In the genomic region with DNA sequence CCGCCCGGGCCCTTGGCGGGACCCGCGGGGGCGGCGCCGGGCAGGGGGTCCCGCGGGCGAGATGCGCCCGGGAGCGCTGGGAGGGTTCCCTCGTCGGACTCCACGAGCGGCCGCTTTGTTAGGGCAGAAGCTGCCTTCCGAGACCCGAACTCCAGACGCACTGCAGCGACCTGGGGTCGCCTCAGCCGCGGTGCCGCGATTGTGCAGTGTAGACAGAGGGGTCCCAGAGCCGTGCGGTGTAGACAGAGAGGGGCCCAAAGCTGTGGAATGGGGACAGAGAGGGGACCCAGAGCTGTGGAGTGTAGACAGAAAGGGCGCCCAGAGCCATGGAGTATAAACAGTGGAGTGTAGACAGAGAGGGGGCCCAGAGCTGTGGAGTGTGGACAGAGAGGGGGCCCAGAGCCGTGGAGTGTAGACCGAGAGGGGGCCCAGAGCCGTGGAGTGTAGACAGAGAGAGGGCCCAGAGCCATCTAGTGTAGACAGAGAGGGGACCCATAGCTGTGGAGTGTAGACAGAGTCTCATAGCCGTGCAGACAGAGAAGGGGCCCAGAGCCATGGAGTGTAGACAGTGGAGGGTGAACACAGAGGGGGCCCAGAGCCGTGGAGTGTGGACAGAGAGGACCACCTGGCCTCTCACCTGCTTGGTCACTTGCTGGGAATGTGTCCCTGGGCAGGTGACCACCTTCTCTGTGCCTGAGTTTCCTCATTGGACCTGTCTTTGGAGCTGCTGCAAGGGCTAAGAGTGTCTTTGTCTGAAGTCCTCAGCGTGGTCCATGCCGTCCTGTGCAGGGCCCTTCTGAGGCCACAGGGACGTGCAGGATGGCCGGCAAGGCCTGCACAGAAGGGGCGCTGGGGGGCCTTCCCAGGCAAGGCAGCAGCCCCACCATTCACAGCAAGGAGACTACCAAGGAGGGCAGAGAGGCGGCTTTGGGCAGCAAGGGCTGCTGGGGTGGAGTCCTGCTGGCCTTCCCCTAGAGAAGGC, we compare ENCODE assay signal across 8 cellular contexts. TPM values are rescaled to one million over a fixed set of nuclear protein-coding genes. Genes with fewer than 3 reads are reported as not detected.
A peak's percentile ranks its signal among the peaks of the same experiment; 100 is the strongest.
DNase-seq lines count a peak whose midpoint lies in the region; ATAC-seq, FAIRE-seq and TF ChIP-seq lines count a peak whose summit lies in the region.

No MANE protein-coding gene starts in this region.

- TF ChIP-seq CTCF in left lung (IDR thresholded peaks at IDR 0.05) (no peak), testis (IDR thresholded peaks at IDR 0.05) (no peak)

- DNase-seq in Right ventricle myocardium superior (peak; percentile 58), left ventricle myocardium superior (no peak), astrocyte of the hippocampus (ENCODE audit: low read depth, low spot score) (peak; percentile 24), left lung (peak in 1 of 2 donors; percentile 81), testis (no peak), RCC 7860 (ENCODE audit: low spot score) (no peak), GM19240 (ENCODE audit: insufficient read length, low spot score) (no peak)

- H3K4me1 ChIP-seq in left lung (peaks cover 10 to 32% of the 10 kb centered on the region in 2 donors), testis (peaks cover 15% of the 10 kb centered on the region)

- H3K27me3 ChIP-seq in left lung = peaks cover 0 to 19% of the 10 kb centered on the region in 2 donors
- H3K27me3 ChIP-seq in testis = no peaks in the 10 kb centered on the region

- ATAC-seq in Right ventricle myocardium superior (ENCODE audit: poor library complexity) (no peak), left ventricle myocardium superior (no peak), left lung (no peak), HG02588 (IDR thresholded peaks at IDR 0.05; ENCODE audit: unreplicated experiment) (no peak)

- H3K4me3 ChIP-seq in left lung = peak overlapping the region; percentile 41 to 85
- H3K4me3 ChIP-seq in testis = peak overlapping the region; percentile 59 to 73

- no peak for TF ChIP-seq POLR2A in testis (IDR thresholded peaks at IDR 0.05)

- WGBS in testis, 2 donors = 16 to 24% methylated on average over 21 to 42 of the region's 42 CpGs

- no peaks in the 10 kb centered on the region for H3K36me3 ChIP-seq in left lung
- H3K36me3 ChIP-seq in testis (ENCODE audit: low read depth, missing control alignments) = no peaks in the 10 kb centered on the region

- no peaks in the 10 kb centered on the region for H3K9me3 ChIP-seq in left lung
- no peaks in the 10 kb centered on the region for H3K9me3 ChIP-seq in testis

- FAIRE-seq in RCC 7860 (lab: Jason Lieb, UNC) = no peak

- peak overlapping the region in 1 of 2 donors; percentile 61 for H3K27ac ChIP-seq in left lung
- H3K27ac ChIP-seq in testis = peak overlapping the region; percentile 40 to 84

- intact Hi-C loops in Right ventricle myocardium superior (cut with DNase I) = no loop called here
- intact Hi-C loops in left ventricle myocardium superior (cut with micrococcal nuclease) = no loop called here
- intact Hi-C loops in left lung (cut with DNase I) = no loop called here
- intact Hi-C loops in testis (cut with DNase I; ENCODE audit: low total_unique reads) = no loop called here

RNA-seq across cellular contexts. Expression of a gene that starts 0.9 kb away (rescaled TPM):
- total RNA-seq in Right ventricle myocardium superior (15.8 TPM), left ventricle myocardium superior (14.6 TPM), left lung (10 to 100 TPM; 28.2 to 30.4 TPM), testis (10 to 100 TPM; 39.0 to 68.2 TPM)
- polyA plus RNA-seq in testis (ENCODE audit: insufficient read depth, low read depth, low replicate concordance) = 25.0 TPM

RNA-seq across cellular contexts. Expression of a gene that starts 44.7 kb away (rescaled TPM):
- 0.54 TPM for total RNA-seq in Right ventricle myocardium superior
- total RNA-seq in left ventricle myocardium superior = 0.45 TPM
- total RNA-seq in left lung = 1 to 10 TPM; 1.1 to 1.4 TPM
- total RNA-seq in testis = 10 to 100 TPM; 10.1 to 10.3 TPM
- polyA plus RNA-seq in testis (ENCODE audit: insufficient read depth, low read depth, low replicate concordance) = 3.6 TPM

Comparison
In these comparisons a context has a peak if more than half of its experiments do, and no peak if none do; other contexts are left out.
1. DNase-seq: peak in Right ventricle myocardium superior (single experiment) and astrocyte of the hippocampus (single experiment); none in left ventricle myocardium superior (single experiment), testis (single experiment), RCC 7860 (single experiment) and GM19240 (single experiment).